In the genomic region with DNA sequence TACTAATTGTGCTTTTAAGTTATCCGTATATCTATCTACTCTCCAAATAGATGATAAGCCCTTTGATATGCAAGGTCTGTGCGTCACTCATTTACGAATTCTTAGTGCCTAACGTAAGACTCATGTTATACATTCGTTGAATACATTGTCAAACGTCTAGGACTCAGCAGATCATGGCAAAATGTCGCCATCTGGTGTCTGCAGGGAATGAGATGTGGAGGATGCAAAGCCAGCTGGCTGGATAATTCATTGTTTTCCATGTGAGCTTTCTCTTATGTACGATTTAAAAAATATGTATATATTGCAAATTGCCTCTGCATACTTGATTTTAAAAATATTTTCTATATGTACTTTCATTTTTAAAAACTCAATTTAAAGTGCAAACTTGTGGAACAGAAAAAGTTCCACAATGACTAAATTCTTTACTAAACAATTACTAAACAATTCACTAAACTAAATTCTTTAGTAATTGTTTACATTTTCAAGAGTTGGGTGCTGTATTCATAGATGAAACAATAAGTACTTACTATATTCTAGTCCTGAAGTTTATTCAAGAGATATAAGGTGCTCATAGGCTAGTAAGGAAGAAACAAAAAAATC, we compare ENCODE assay signal across 8 cellular contexts. TPM values are rescaled to one million over a fixed set of nuclear protein-coding genes. Genes with fewer than 3 reads are reported as not detected.
DNase-seq lines count a peak whose midpoint lies in the region; ATAC-seq and TF ChIP-seq lines count a peak whose summit lies in the region.

No MANE protein-coding gene starts in this region.

- in situ Hi-C loops in GM13976 (cut with MboI; ENCODE audit: low sequenced_read_pairs, unreplicated experiment) = loop anchor here (10.0 kb wide), 1 partner anchor 63 kb away; no protein-coding TSS in a partner anchor

- no peaks in the 10 kb centered on the region for H3K9me2 ChIP-seq in hepatocyte (replicated peaks; ENCODE audit: insufficient read depth)

- H3K27me3 Mint-ChIP-seq in T-cell = peaks cover 11 to 14% of the 10 kb centered on the region in 2 donors

- H3K27me3 ChIP-seq in hepatocyte = no peaks in the 10 kb centered on the region
- peaks cover 0 to 19% (median 0%) of the 10 kb centered on the region in 7 donors for H3K27me3 ChIP-seq in spleen (replicated peaks in 1 of 7)

- H2AFZ ChIP-seq in hepatocyte = no peak overlapping the region

- H3K9me3 ChIP-seq in hepatocyte (ENCODE audit: low read depth) (no peaks in the 10 kb centered on the region), spleen (peaks cover 0 to 3% (median 0%) of the 10 kb centered on the region in 8 donors)

- intact Hi-C loops in spleen (cut with DNase I; ENCODE audit: low total_unique reads) = loop anchor here (5.0 to 10.0 kb wide), 2 partner anchors 65 to 133 kb away; no protein-coding TSS in a partner anchor

- CTCF ChIA-PET in T-cell (lab: Charles Lee) = interaction anchor here (0.5 to 5.3 kb wide), 19 partner anchors 9 to 376 kb away, joined by 3 to 66 read pairs (median 4); no protein-coding TSS in a partner anchor

- H3K27ac Mint-ChIP-seq in T-cell = no peak overlapping the region

- DNase-seq in AG08395 (ENCODE audit: low spot score) = peak; percentile 76
- DNase-seq in GM13976 (ENCODE audit: low spot score) = peak; percentile 62
- peak; percentile 68 for DNase-seq in NAMALWA (ENCODE audit: low spot score)
- peak; percentile 14 to 66 (median 52) for DNase-seq in T-cell
- peak; percentile 69 for DNase-seq in amniotic stem cell (lab: John Stamatoyannopoulos, UW)
- peak; percentile 81 for DNase-seq in hepatocyte (ENCODE audit: low spot score)
- no peak for DNase-seq in spleen
- DNase-seq in T1000 (lab: John Stamatoyannopoulos, UW) = no peak

- POLR2A ChIA-PET in T-cell (lab: Charles Lee) = interaction anchor here in 1 of 2 donors (0.6 kb wide), 1 partner anchor 972 kb away, joined by 5 read pairs; no protein-coding TSS in a partner anchor

- no peaks in the 10 kb centered on the region for H3K36me3 Mint-ChIP-seq in T-cell

- H3K79me2 ChIP-seq in hepatocyte = no peaks in the 10 kb centered on the region

- H3K27ac ChIP-seq in hepatocyte (no peak overlapping the region), spleen (no peak overlapping the region)

- WGBS in hepatocyte (ENCODE audit: low lambda C conversion rate, missing lambda C conversion rate) = 7% methylated on average over 8 of the region's 8 CpGs
- WGBS in spleen, 5 donors = 9 to 14% (median 9%) methylated on average over 8 of the region's 8 CpGs

- H3K4me1 ChIP-seq in hepatocyte (ENCODE audit: insufficient read depth) (no peaks in the 10 kb centered on the region), spleen (no peaks in the 10 kb centered on the region)

- TF ChIP-seq CTCF in GM13976 (IDR thresholded peaks at IDR 0.05; ENCODE audit: borderline replicate concordance, control extremely low read depth, extremely low read depth, insufficient read depth, missing control alignments) (peak; percentile 59), hepatocyte (IDR thresholded peaks at IDR 0.05; ENCODE audit: poor library complexity) (peak; percentile 92), spleen (IDR thresholded peaks at IDR 0.05 in 8 of 11, conservative IDR thresholded peaks at IDR 0.05 in 3 of 11) (peak in 9 of 11 experiments; percentile 2 to 69 (median 59))

- H3K4me2 ChIP-seq in hepatocyte = no peak overlapping the region

- H3K4me1 Mint-ChIP-seq in T-cell = peaks cover 0 to 3% (median 0%) of the 10 kb centered on the region in 3 donors

- H3K4me3 Mint-ChIP-seq in T-cell = no peak overlapping the region

- ATAC-seq in T-cell (replicated peaks in 1 of 4) = peak in 2 of 4 experiments; percentile 61 to 71

- H3K36me3 ChIP-seq in hepatocyte (replicated peaks; ENCODE audit: insufficient read depth, low read depth) = no peaks in the 10 kb centered on the region
- no peaks in the 10 kb centered on the region for H3K36me3 ChIP-seq in spleen

- no peaks in the 10 kb centered on the region for H3K9me3 Mint-ChIP-seq in T-cell

- no peak for TF ChIP-seq POLR2A in spleen (IDR thresholded peaks at IDR 0.05)

- H4K20me1 ChIP-seq in hepatocyte (ENCODE audit: insufficient read depth, poor library complexity, severe bottlenecking) = no peaks in the 10 kb centered on the region

- no peak overlapping the region for H3K4me3 ChIP-seq in hepatocyte
- H3K4me3 ChIP-seq in spleen = no peak overlapping the region

RNA-seq across cellular contexts. Expression of a gene that starts 33.8 kb away (rescaled TPM):
- total RNA-seq in T-cell (10 to 100 TPM in 4 of 5 donors, 1 to 10 TPM in 1; 9.5 to 22.6 (median 21.7) TPM), hepatocyte (5.7 and 9.0 TPM in 2 replicates), spleen (10 to 100 TPM in 6 of 7 donors, 1 to 10 TPM in 1; 8.0 to 18.6 (median 14.9) TPM)
- polyA plus RNA-seq in hepatocyte (7.1 and 8.4 TPM in 2 replicates), spleen (1 to 10 TPM; 6.3 to 9.7 (median 9.1) TPM)

RNA-seq across cellular contexts. Expression of a gene that starts 46.6 kb away (rescaled TPM):
- total RNA-seq in T-cell (not detected), hepatocyte (not detected in 2 replicates), spleen (not detected)
- polyA plus RNA-seq in hepatocyte (not detected in 2 replicates), spleen (not detected)

RNA-seq across cellular contexts. Expression of a gene that starts 53.3 kb away (rescaled TPM):
- total RNA-seq in T-cell (not detected), hepatocyte (1.6 and 1.8 TPM in 2 replicates), spleen (1 to 10 TPM in 3 of 7 donors, under 1 TPM in 4; 0.44 to 1.7 (median 0.85) TPM)
- polyA plus RNA-seq in hepatocyte (0.30 and 1.3 TPM in 2 replicates), spleen (under 1 TPM; 0.09 to 0.23 (median 0.13) TPM)

Comparison
In these comparisons a context has a peak if more than half of its experiments do, and no peak if none do; other contexts are left out.
1. DNase-seq: peak in AG08395 (single experiment), GM13976 (single experiment), NAMALWA (single experiment), T-cell (34 of 34), amniotic stem cell (single experiment) and hepatocyte (single experiment); none in spleen (single experiment) and T1000 (single experiment).
2. Peak in every context shown above with its lines, with median percentiles within 50 percentile points of each other: CTCF ChIP-seq.